22 cellular contexts compared by ENCODE assay signal in genomic region chr11:119025978-119026766, GRCh38. TPM values are rescaled to one million over a fixed set of nuclear protein-coding genes. Genes with fewer than 3 reads are reported as not detected.
DNase-seq lines count a peak whose midpoint lies in the region; ATAC-seq and TF ChIP-seq lines count a peak whose summit lies in the region.
"Had no signal": no experiment of that assay in that cellular context is flagged by ENCODE, and none has a peak within 500 bp of the region (broad histone marks: within the 10 kb centered on the region; RNA-seq: fewer than 3 reads in every experiment).

No MANE protein-coding gene starts in this region.

- ATAC-seq in left lobe of liver (peak; percentile 19), GM18907 (IDR thresholded peaks at IDR 0.05; ENCODE audit: unreplicated experiment) (no peak), lower lobe of right lung (no peak)

- H3K27me3 Mint-ChIP-seq in CD14-positive monocyte (ENCODE audit: low read depth in 3 of 3): peaks cover 0 to 1% (median 0%) of the 10 kb centered on the region in 3 donors
- H3K27me3 Mint-ChIP-seq: activated CD4-positive, alpha-beta memory T cell treated with anti-CD3 and anti-CD28 coated beads, Interleukin-2, amount 10 ng/mL, durations not matched to agents 7 days and 5 days had no signal

- H3K4me1 ChIP-seq in Peyer's patch (peaks cover 0 to 69% (median 7%) of the 10 kb centered on the region in 4 donors), sigmoid colon (peaks cover 0 to 22% (median 20%) of the 10 kb centered on the region in 4 donors), lower lobe of right lung (peaks cover 43% of the 10 kb centered on the region), stomach (peaks cover 28 to 89% (median 78%) of the 10 kb centered on the region in 4 donors)
- H3K4me1 ChIP-seq: SJCRH30 had no signal

- peak overlapping the region in 3 of 4 donors; percentile 3 to 93 (median 88) for H3K27ac ChIP-seq in Peyer's patch
- no peak overlapping the region for H3K27ac ChIP-seq in sigmoid colon
- H3K27ac ChIP-seq in lower lobe of right lung: no peak overlapping the region
- peak overlapping the region in 2 of 5 donors; percentile 51 to 52 for H3K27ac ChIP-seq in stomach
- H3K27ac ChIP-seq: C4-2B, SJCRH30, vagina had no signal

- 89 to 91% methylated on average over 16 of the region's 16 CpGs for WGBS in sigmoid colon, 2 donors
- WGBS in stomach, 5 donors: 83 to 94% (median 89%) methylated on average over 14 to 16 of the region's 16 CpGs

- peaks cover 16% of the 10 kb centered on the region for H3K4me1 Mint-ChIP-seq in CD14-positive monocyte

- H3K4me3 ChIP-seq in Peyer's patch: peak overlapping the region in 2 of 4 donors; percentile 75 to 81
- H3K4me3 ChIP-seq in sigmoid colon: no peak overlapping the region
- H3K4me3 ChIP-seq in lower lobe of right lung: no peak overlapping the region
- H3K4me3 ChIP-seq in stomach: no peak overlapping the region
- H3K4me3 ChIP-seq: SJCRH30, vagina had no signal

- peaks cover 49 to 55% of the 10 kb centered on the region in 2 donors for H3K36me3 Mint-ChIP-seq in CD14-positive monocyte

- TF ChIP-seq POLR2A in Peyer's patch (IDR thresholded peaks at IDR 0.05) (no peak), sigmoid colon (IDR thresholded peaks at IDR 0.05) (no peak), stomach (IDR thresholded peaks at IDR 0.05) (no peak)

- no peak for DNase-seq in CD14-positive monocyte (ENCODE audit: low spot score)
- DNase-seq in Peyer's patch: no peak
- peak; percentile 88 for DNase-seq in left lobe of liver (ENCODE audit: low spot score)
- DNase-seq in sigmoid colon: peak; percentile 47
- DNase-seq in GM10266 (ENCODE audit: extremely low spot score): no peak
- DNase-seq in lower lobe of right lung: no peak
- DNase-seq in stomach: no peak
- DNase-seq: activated CD4-positive, alpha-beta memory T cell treated with anti-CD3 and anti-CD28 coated beads, Interleukin-2, amount 10 ng/mL, durations not matched to agents 7 days and 5 days; activated naive CD4-positive, alpha-beta T cell treated with Interleukin-2 at 50 U/mL for 16 hours; effector CD8-positive, alpha-beta T cell; GF-D8; HCEC 1CT; kidney glomerular epithelial cell; NCI-H1105; NCI-H2081 treated with DMSO at 0.1 percent for 48 hours; NCI-H510A; SJCRH30; substantia nigra had no signal

- H3K27ac Mint-ChIP-seq in CD14-positive monocyte: peak overlapping the region in 4 of 7 donors; percentile 18 to 65 (median 28)
- H3K27ac Mint-ChIP-seq: activated CD4-positive, alpha-beta memory T cell treated with anti-CD3 and anti-CD28 coated beads, Interleukin-2, amount 10 ng/mL, durations not matched to agents 7 days and 5 days had no signal

- TF ChIP-seq EP300 in sigmoid colon (IDR thresholded peaks at IDR 0.05): no peak
- no peak for TF ChIP-seq EP300 in stomach (IDR thresholded peaks at IDR 0.05)

- H3K36me3 ChIP-seq in Peyer's patch: peaks cover 0 to 50% (median 0%) of the 10 kb centered on the region in 3 donors
- peaks cover 14 to 56% (median 24%) of the 10 kb centered on the region in 4 donors for H3K36me3 ChIP-seq in sigmoid colon
- peaks cover 59% of the 10 kb centered on the region for H3K36me3 ChIP-seq in lower lobe of right lung
- peaks cover 35 to 69% (median 63%) of the 10 kb centered on the region in 4 donors for H3K36me3 ChIP-seq in stomach
- H3K36me3 ChIP-seq: SJCRH30 had no signal

- intact Hi-C loops in CD14-positive monocyte (cut with micrococcal nuclease) (no loop called here), sigmoid colon (cut with DNase I) (no loop called here), lower lobe of right lung (cut with DNase I) (no loop called here), stomach (cut with DNase I; ENCODE audit: low total_unique reads) (no loop called here)

- no peaks in the 10 kb centered on the region for H3K9me3 Mint-ChIP-seq in CD14-positive monocyte
- H3K9me3 Mint-ChIP-seq: activated CD4-positive, alpha-beta memory T cell treated with anti-CD3 and anti-CD28 coated beads, Interleukin-2, amount 10 ng/mL, durations not matched to agents 7 days and 5 days; T-helper 1 cell treated with Interleukin-12 subunit alpha and Interleukin-12 subunit beta and Interleukin-4 antibody, amounts not matched to agents 30 μg/mL and 1 μg/mL, for 36 hours had no signal

- H3K4me3 Mint-ChIP-seq in CD14-positive monocyte: no peak overlapping the region
- H3K4me3 Mint-ChIP-seq: activated CD4-positive, alpha-beta memory T cell treated with anti-CD3 and anti-CD28 coated beads, Interleukin-2, amount 10 ng/mL, durations not matched to agents 7 days and 5 days; T-helper 1 cell treated with Interleukin-12 subunit alpha and Interleukin-12 subunit beta and Interleukin-4 antibody, amounts not matched to agents 30 μg/mL and 1 μg/mL, for 36 hours had no signal

- TF ChIP-seq CTCF in CD14-positive monocyte (IDR thresholded peaks at IDR 0.05) (no peak), Peyer's patch (IDR thresholded peaks at IDR 0.05) (no peak), sigmoid colon (IDR thresholded peaks at IDR 0.05) (no peak), GM10266 (IDR thresholded peaks at IDR 0.05; ENCODE audit: control insufficient read depth, insufficient read depth, low read depth, missing control alignments) (no peak), lower lobe of right lung (IDR thresholded peaks at IDR 0.05) (no peak), stomach (IDR thresholded peaks at IDR 0.05) (no peak)

- H3K27me3 ChIP-seq in Peyer's patch: no peaks in the 10 kb centered on the region
- H3K27me3 ChIP-seq in sigmoid colon: no peaks in the 10 kb centered on the region
- H3K27me3 ChIP-seq in lower lobe of right lung (ENCODE audit: low read depth): no peaks in the 10 kb centered on the region
- no peaks in the 10 kb centered on the region for H3K27me3 ChIP-seq in stomach
- H3K27me3 ChIP-seq: SJCRH30, vagina had no signal

- H3K9me3 ChIP-seq in Peyer's patch (no peaks in the 10 kb centered on the region), sigmoid colon (no peaks in the 10 kb centered on the region), lower lobe of right lung (no peaks in the 10 kb centered on the region), stomach (no peaks in the 10 kb centered on the region)
- H3K9me3 ChIP-seq: SJCRH30, vagina had no signal

RNA-seq across cellular contexts. Expression of gene SLC37A4, which starts 4.5 kb away (rescaled TPM):
- polyA plus RNA-seq in CD14-positive monocyte (1 to 10 TPM; 5.9 to 7.2 TPM), sigmoid colon (10 to 100 TPM in 2 of 3 donors, 1 to 10 TPM in 1; 8.4 to 31.5 (median 11.1) TPM), stomach (10 to 100 TPM; 12.4 to 14.6 (median 13.0) TPM)
- total RNA-seq in Peyer's patch (100 to 1,000 TPM in 3 of 4 donors, 10 to 100 TPM in 1; 18.2 to 253 (median 209) TPM), left lobe of liver (155 TPM), sigmoid colon (10 to 100 TPM in 2 of 4 donors, 1 to 10 TPM in 2; 8.0 to 13.8 (median 10.1) TPM), lower lobe of right lung (13.2 TPM), stomach (100 to 1,000 TPM in 1 of 5 donors, 10 to 100 TPM in 4; 16.3 to 126 (median 23.5) TPM)

RNA-seq across cellular contexts. Expression of gene TRAPPC4, which starts 7.6 kb away (rescaled TPM):
- 10 to 100 TPM; 46.9 to 54.5 TPM for polyA plus RNA-seq in CD14-positive monocyte
- total RNA-seq in Peyer's patch: 100 to 1,000 TPM in 1 of 4 donors, 10 to 100 TPM in 3; 52.8 to 104 (median 77.8) TPM
- total RNA-seq in left lobe of liver: 18.0 TPM
- 10 to 100 TPM; 32.4 to 60.3 (median 47.5) TPM for total RNA-seq in sigmoid colon
- polyA plus RNA-seq in sigmoid colon: 10 to 100 TPM; 49.9 to 90.9 (median 74.5) TPM
- 49.7 TPM for total RNA-seq in lower lobe of right lung
- total RNA-seq in stomach: 10 to 100 TPM; 13.4 to 81.4 (median 20.0) TPM
- polyA plus RNA-seq in stomach: 10 to 100 TPM; 29.6 to 49.6 (median 34.1) TPM

RNA-seq across cellular contexts. Expression of gene RPS25, which starts 8.0 kb away (rescaled TPM):
- polyA plus RNA-seq in CD14-positive monocyte (1,000 to 10,000 TPM; 1,264 to 1,336 TPM), sigmoid colon (1,000 to 10,000 TPM; 2,091 to 3,409 (median 2,533) TPM), stomach (1,000 to 10,000 TPM; 2,403 to 3,218 (median 2,977) TPM)
- total RNA-seq in Peyer's patch (1,000 to 10,000 TPM in 1 of 4 donors, 100 to 1,000 TPM in 3; 369 to 1,310 (median 750) TPM), left lobe of liver (307 TPM), sigmoid colon (1,000 to 10,000 TPM; 1,350 to 3,369 (median 2,098) TPM), lower lobe of right lung (878 TPM), stomach (1,000 to 10,000 TPM in 3 of 5 donors, 100 to 1,000 TPM in 2; 157 to 2,308 (median 1,395) TPM)

RNA-seq across cellular contexts. Expression of gene CENATAC, which starts 28.2 kb away (rescaled TPM):
- polyA plus RNA-seq in CD14-positive monocyte (1 to 10 TPM; 2.7 to 4.1 TPM), sigmoid colon (10 to 100 TPM in 1 of 3 donors, 1 to 10 TPM in 2; 5.3 to 24.6 (median 7.2) TPM), stomach (10 to 100 TPM; 17.8 to 38.0 (median 18.0) TPM)
- total RNA-seq in Peyer's patch (100 to 1,000 TPM in 3 of 4 donors, 10 to 100 TPM in 1; 66.4 to 192 (median 105) TPM), left lobe of liver (14.7 TPM), sigmoid colon (10 to 100 TPM; 29.6 to 60.5 (median 40.7) TPM), lower lobe of right lung (51.0 TPM), stomach (100 to 1,000 TPM in 1 of 5 donors, 10 to 100 TPM in 4; 34.8 to 310 (median 64.0) TPM)

RNA-seq across cellular contexts. Expression of gene HYOU1, which starts 30.8 kb away (rescaled TPM):
- polyA plus RNA-seq in CD14-positive monocyte (1 to 10 TPM; 8.4 to 8.6 TPM), sigmoid colon (100 to 1,000 TPM in 1 of 3 donors, 10 to 100 TPM in 1, 1 to 10 TPM in 1; 6.0 to 106 (median 22.0) TPM), stomach (10 to 100 TPM; 12.7 to 57.2 (median 26.7) TPM)
- total RNA-seq in Peyer's patch (10 to 100 TPM; 65.2 to 97.7 (median 66.9) TPM), left lobe of liver (205 TPM), sigmoid colon (10 to 100 TPM; 26.6 to 37.6 (median 30.7) TPM), lower lobe of right lung (115 TPM), stomach (100 to 1,000 TPM in 2 of 5 donors, 10 to 100 TPM in 3; 46.1 to 127 (median 80.0) TPM)

Comparison
In these comparisons a context has a peak if more than half of its experiments do, and no peak if none do; other contexts are left out.
1. DNase-seq: peak in left lobe of liver (single experiment) and sigmoid colon (single experiment); none in CD14-positive monocyte (single experiment), Peyer's patch (0 of 3), GM10266 (single experiment), lower lobe of right lung (single experiment) and stomach (single experiment).
2. H3K27ac ChIP-seq: peak in Peyer's patch (3 of 4); none in sigmoid colon (0 of 4) and lower lobe of right lung (single experiment).